Comparison of ENCODE assay signal across 1 cellular context in the genomic region with DNA sequence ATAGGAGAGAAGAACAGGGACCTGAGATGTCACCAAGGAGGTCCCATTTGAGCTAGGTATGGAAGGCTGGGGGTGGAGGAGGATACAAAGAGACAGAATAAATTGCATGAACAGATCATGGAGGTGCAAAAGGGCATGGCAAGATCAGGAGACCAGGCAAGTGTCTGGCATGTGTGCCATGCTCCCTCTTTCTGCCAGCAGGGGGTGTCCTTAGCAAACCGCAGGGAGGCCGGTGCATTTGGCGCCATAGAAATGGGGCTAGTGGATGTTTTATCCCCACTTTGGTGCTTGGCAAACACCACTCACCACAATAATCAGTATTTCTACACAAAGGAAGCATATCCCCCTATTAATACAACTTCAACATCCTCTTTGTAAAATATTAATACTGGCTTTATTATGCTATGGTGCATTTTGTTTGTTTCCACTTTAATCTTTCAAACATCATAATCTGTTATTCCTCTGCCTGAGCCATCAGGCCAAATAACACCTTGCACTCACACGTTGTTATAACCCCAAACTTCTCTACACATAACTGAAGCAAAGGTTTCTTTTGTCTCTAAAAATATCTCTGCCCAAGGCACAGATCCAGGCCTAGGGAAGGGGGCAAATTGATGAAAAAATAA.
TF ChIP-seq lines count a peak whose summit lies in the region.

No MANE protein-coding gene starts in this region.

TF ChIP-seq in endothelial cell of umbilical vein, 7 proteins besides CTCF, POLR2A, EP300 and RAD21:
- no peak for TF ChIP-seq MAX (IDR thresholded peaks at IDR 0.05; ENCODE audit: insufficient read depth, insufficient read length)
- TF ChIP-seq GATA2 (IDR thresholded peaks at IDR 0.05; ENCODE audit: insufficient read depth, insufficient read length, low read depth, low read length) = no peak
- no peak for TF ChIP-seq JUN (IDR thresholded peaks at IDR 0.05; ENCODE audit: borderline replicate concordance, insufficient read depth, insufficient read length, low read depth)
- TF ChIP-seq FOS (IDR thresholded peaks at IDR 0.05; ENCODE audit: borderline replicate concordance, insufficient read depth, low read length) = no peak
- TF ChIP-seq EZH2 (IDR thresholded peaks at IDR 0.05; ENCODE audit: borderline replicate concordance, low read depth, low read length, severe bottlenecking) = no peak
- no peak for TF ChIP-seq POLR2AphosphoS5 (IDR thresholded peaks at IDR 0.05; ENCODE audit: insufficient read depth, low read depth, low read length)
- no peak for TF ChIP-seq MYC (IDR thresholded peaks at IDR 0.05; ENCODE audit: low read depth, low read length)
TF ChIP-seq in endothelial cell of umbilical vein: peak in this region for 0.
